Comparison of ENCODE assay signal across 15 cellular contexts in genomic region chr6:50180646-50181045, GRCh38.
"Had no signal": no experiment of that assay in that cellular context is flagged by ENCODE, and none has a peak within 500 bp of the region (broad histone marks: within the 10 kb centered on the region; RNA-seq: fewer than 3 reads in every experiment).

No MANE protein-coding gene starts in this region.

- FAIRE-seq: kidney, small intestine had no signal

- DNase-seq: effector CD8-positive, alpha-beta T cell; endodermal cell; foreskin fibroblast; heart left ventricle; kidney; mesenchymal stem cell; mucosa of descending colon; naive B cell; right lobe of liver; small intestine; stimulated activated CD4-positive, alpha-beta T cell treated with anti-CD3 and anti-CD28 coated beads, Interleukin-15, amount 100 ng/mL, for 24 hours; stimulated activated CD4-positive, alpha-beta T cell treated with anti-CD3 and anti-CD28 coated beads, Interleukin-2, amount 100 ng/mL, for 48 hours; stimulated activated naive B cell treated with anti-CD40 and anti-IgM and Interleukin-4, amounts not matched to agents 10 μg/mL and 1 μg/mL and 100 μg/mL, for 72 hours; upper lobe of right lung; uterus had no signal
